In genomic region chr1:41381691-41382530, GRCh38 we compare ENCODE assay signal across 8 cellular contexts. TPM values are rescaled to one million over a fixed set of nuclear protein-coding genes. Genes with fewer than 3 reads are reported as not detected.
A peak's percentile ranks its signal among the peaks of the same experiment; 100 is the strongest.
DNase-seq lines count a peak whose midpoint lies in the region; ATAC-seq, FAIRE-seq and TF ChIP-seq lines count a peak whose summit lies in the region.

No MANE protein-coding gene starts in this region.

- TF ChIP-seq CTCF in DOHH2 (IDR thresholded peaks at IDR 0.05; ENCODE audit: low read depth, low read length, poor library complexity, severe bottlenecking) (no peak), PC-9 (conservative IDR thresholded peaks at IDR 0.05) (no peak), bronchial epithelial cell (IDR thresholded peaks at IDR 0.05; ENCODE audit: insufficient read depth, low read length, severe bottlenecking) (no peak)

- POLR2A ChIA-PET in PC-9 (lab: Charles Lee; ENCODE audit: unreplicated experiment): interaction anchor here (0.6 to 1.6 kb wide), 6 partner anchors 10 to 572 kb away, joined by 3 to 19 read pairs (median 5); partner anchors contain the start of gene FOXO6

- no peaks in the 10 kb centered on the region for H3K9me3 ChIP-seq in DOHH2 (ENCODE audit: control insufficient read depth, insufficient read depth, low read length)
- H3K9me3 ChIP-seq in PC-9 (ENCODE audit: insufficient read depth, low read depth): no peaks in the 10 kb centered on the region

- FAIRE-seq in bronchial epithelial cell (lab: Jason Lieb, UNC): no peak

- intact Hi-C loops in PC-9 (cut with micrococcal nuclease; ENCODE audit: unreplicated experiment): loop anchor here (1.0 to 2.0 kb wide), 4 partner anchors 21 to 133 kb away; partner anchors contain the start of gene FOXO6

- H3K79me2 ChIP-seq in DOHH2 (ENCODE audit: control insufficient read depth, low read length): no peaks in the 10 kb centered on the region
- peaks cover 5% of the 10 kb centered on the region; the same call in 1 of the 2 replicates for H3K79me2 ChIP-seq in PC-9 (ENCODE audit: low read depth)

- H3K4me1 Mint-ChIP-seq in stimulated activated naive CD8-positive, alpha-beta T cell treated with anti-CD3 and anti-CD28 coated beads, Interleukin-15, amount 100 ng/mL, for 72 hours: peaks cover 29% of the 10 kb centered on the region

- DNase-seq in PC-9: peak in 1 of 2 experiments; percentile 81
- peak; percentile 7 for DNase-seq in bronchial epithelial cell (ENCODE audit: low read depth)
- DNase-seq in kidney tubule cell (ENCODE audit: low spot score): peak; percentile 54
- peak; percentile 36 to 55 for DNase-seq in stimulated activated naive CD8-positive, alpha-beta T cell treated with anti-CD3 and anti-CD28 coated beads, Interleukin-15, amount 100 ng/mL, for 72 hours
- no peak for DNase-seq in NCI-H345 (lab: John Stamatoyannopoulos, UW)

- no peak overlapping the region for H3K27ac Mint-ChIP-seq in stimulated activated naive CD8-positive, alpha-beta T cell treated with anti-CD3 and anti-CD28 coated beads, Interleukin-15, amount 100 ng/mL, for 72 hours

- ATAC-seq in stimulated activated naive CD8-positive, alpha-beta T cell treated with anti-CD3 and anti-CD28 coated beads, Interleukin-15, amount 100 ng/mL, for 72 hours: peak; percentile 79
- no peak for ATAC-seq in HG03378 (IDR thresholded peaks at IDR 0.05; ENCODE audit: unreplicated experiment)
- no peak for ATAC-seq in HG02623 (IDR thresholded peaks at IDR 0.05; ENCODE audit: unreplicated experiment)

- H3K36me3 ChIP-seq in DOHH2 (ENCODE audit: control insufficient read depth, low read length) (no peaks in the 10 kb centered on the region), PC-9 (ENCODE audit: low read depth) (0 out of 2 replicates have a peak, but pooled peaks cover 4% of the 10 kb centered on the region), bronchial epithelial cell (ENCODE audit: control insufficient read depth, insufficient read depth, low read length) (no peaks in the 10 kb centered on the region)

- H3K4me1 ChIP-seq in DOHH2 (ENCODE audit: control insufficient read depth, low read length): peaks cover 29% of the 10 kb centered on the region
- peaks cover 28% of the 10 kb centered on the region for H3K4me1 ChIP-seq in PC-9 (replicated peaks; ENCODE audit: insufficient read depth)

- peak overlapping the region; percentile 81 to 83 for H3K4me3 Mint-ChIP-seq in stimulated activated naive CD8-positive, alpha-beta T cell treated with anti-CD3 and anti-CD28 coated beads, Interleukin-15, amount 100 ng/mL, for 72 hours

- H4K20me1 ChIP-seq in DOHH2 (ENCODE audit: control insufficient read depth, insufficient read depth, low read depth, low read length) (no peaks in the 10 kb centered on the region), PC-9 (ENCODE audit: insufficient read depth) (no peaks in the 10 kb centered on the region; the same call in 1 of the 2 replicates)

- H3K9me2 ChIP-seq in DOHH2 (replicated peaks; ENCODE audit: control insufficient read depth, low read length) (no peaks in the 10 kb centered on the region), PC-9 (ENCODE audit: insufficient read depth) (no peaks in the 10 kb centered on the region)

- no TSS peak for BruUV-seq in PC-9 (replicated peaks; lab: Mats Ljungman, UMichigan)

- no peaks in the 10 kb centered on the region for H3K9me3 Mint-ChIP-seq in stimulated activated naive CD8-positive, alpha-beta T cell treated with anti-CD3 and anti-CD28 coated beads, Interleukin-15, amount 100 ng/mL, for 72 hours

- peak overlapping the region; percentile 72 for H2AFZ ChIP-seq in PC-9

- H3K27me3 ChIP-seq in DOHH2 (ENCODE audit: control insufficient read depth, low read length) (peaks cover 54% of the 10 kb centered on the region), PC-9 (ENCODE audit: insufficient read depth, low read depth) (no peaks in the 10 kb centered on the region), bronchial epithelial cell (ENCODE audit: control insufficient read depth, insufficient read depth, low read length) (peaks cover 14% of the 10 kb centered on the region)

- H3K27ac ChIP-seq in DOHH2 (ENCODE audit: low read depth, low read length) (no peak overlapping the region), PC-9 (peak overlapping the region; percentile 82)

- CTCF ChIA-PET in PC-9 (lab: Charles Lee): interaction anchor here (0.6 to 0.8 kb wide), 4 partner anchors 10 to 111 kb away, joined by 3 to 7 read pairs (median 4); partner anchors contain the start of gene FOXO6

- H3F3A ChIP-seq in DOHH2 (ENCODE audit: control insufficient read depth, insufficient read depth) (no peaks in the 10 kb centered on the region), PC-9 (ENCODE audit: insufficient read depth, low read depth) (peaks cover 8% of the 10 kb centered on the region; the same call in 1 of the 2 replicates)

- H3K27me3 Mint-ChIP-seq in stimulated activated naive CD8-positive, alpha-beta T cell treated with anti-CD3 and anti-CD28 coated beads, Interleukin-15, amount 100 ng/mL, for 72 hours: peaks cover 73% of the 10 kb centered on the region

- peak overlapping the region; percentile 27; the same call in 1 of the 2 replicates for H3K4me2 ChIP-seq in DOHH2 (ENCODE audit: low read length)
- peak overlapping the region; percentile 99 for H3K4me2 ChIP-seq in PC-9

- H3K4me3 ChIP-seq in DOHH2 (ENCODE audit: low read length) (no peak overlapping the region), PC-9 (peak overlapping the region; percentile 91), bronchial epithelial cell (ENCODE audit: low read depth, low read length) (peak overlapping the region; percentile 36)

RNA-seq across cellular contexts. Expression of gene FOXO6, which starts 20.7 kb away (rescaled TPM):
- 9.0 and 17.5 TPM in 2 replicates for total RNA-seq in PC-9 (2021)
- total RNA-seq in bronchial epithelial cell: 0.26 TPM in 1 of 2 replicates, not detected in the other
